ENCODE assay signal across 8 cellular contexts in genomic region chr2:70133521-70134348, GRCh38. TPM values are rescaled to one million over a fixed set of nuclear protein-coding genes. Genes with fewer than 3 reads are reported as not detected.
DNase-seq lines count a peak whose midpoint lies in the region; ATAC-seq and TF ChIP-seq lines count a peak whose summit lies in the region.

No MANE protein-coding gene starts in this region.

- WGBS in sigmoid colon, 2 donors: 53 to 87% methylated on average over 10 of the region's 10 CpGs
- 51 to 53% methylated on average over 10 of the region's 10 CpGs for WGBS in lower leg skin, 2 donors

- no peak for ATAC-seq in GM21390 (IDR thresholded peaks at IDR 0.05; ENCODE audit: unreplicated experiment)

- H3K27ac ChIP-seq in RWPE1 (peak overlapping the region; percentile 36), duodenal mucosa (ENCODE audit: low read depth, low read length) (peak overlapping the region; percentile 76), sigmoid colon (peak overlapping the region; percentile 84 to 90 (median 89))

- H3K4me3 ChIP-seq in duodenal mucosa (ENCODE audit: low read depth in 1 of 2, low read length in 2 of 2): no peak overlapping the region
- H3K4me3 ChIP-seq in sigmoid colon: peak overlapping the region in 1 of 4 donors; percentile 38
- H3K4me3 ChIP-seq in lower leg skin (ENCODE audit: low read depth, poor library complexity, severe bottlenecking): no peak overlapping the region

- POLR2A ChIA-PET in RWPE1 (lab: Yijun Ruan, JAX; ENCODE audit: low non-redundant PET): no interaction called here

- TF ChIP-seq CTCF in RWPE1 (conservative IDR thresholded peaks at IDR 0.05; ENCODE audit: low read depth) (no peak), sigmoid colon (IDR thresholded peaks at IDR 0.05) (no peak), lower leg skin (IDR thresholded peaks at IDR 0.05) (no peak)

- no peaks in the 10 kb centered on the region for H3K36me3 ChIP-seq in duodenal mucosa (ENCODE audit: control insufficient read depth in 1 of 2, insufficient read depth in 2 of 2, low read length in 2 of 2)
- no peaks in the 10 kb centered on the region for H3K36me3 ChIP-seq in sigmoid colon

- H3K27me3 ChIP-seq in duodenal mucosa (ENCODE audit: control insufficient read depth in 1 of 2, insufficient read depth in 2 of 2, low read length in 2 of 2) (no peaks in the 10 kb centered on the region), sigmoid colon (no peaks in the 10 kb centered on the region)

- no peak for TF ChIP-seq EP300 in sigmoid colon (IDR thresholded peaks at IDR 0.05)

- H3K9me3 ChIP-seq in duodenal mucosa (ENCODE audit: control insufficient read depth in 1 of 2, low read length in 2 of 2) (no peaks in the 10 kb centered on the region), sigmoid colon (no peaks in the 10 kb centered on the region)

- peaks cover 27 to 29% of the 10 kb centered on the region in 2 donors for H3K4me1 ChIP-seq in duodenal mucosa (ENCODE audit: control insufficient read depth in 1 of 2, insufficient read depth in 2 of 2, low read length in 2 of 2)
- peaks cover 0 to 42% (median 33%) of the 10 kb centered on the region in 4 donors for H3K4me1 ChIP-seq in sigmoid colon

- intact Hi-C loops in sigmoid colon (cut with DNase I) (loop anchor here (2.0 kb wide), 1 partner anchor 47 kb away; the partner anchor contains the start of gene PCBP1), lower leg skin (cut with DNase I; ENCODE audit: low total_unique reads) (loop anchor here (10.0 kb wide), 1 partner anchor 1541 kb away; no protein-coding TSS in a partner anchor)

- peak overlapping the region; percentile 67 to 84 for H3K9ac ChIP-seq in duodenal mucosa (ENCODE audit: low read depth in 1 of 2, low read length in 2 of 2)

- TF ChIP-seq POLR2A in sigmoid colon (IDR thresholded peaks at IDR 0.05): no peak
- no peak for TF ChIP-seq POLR2A in lower leg skin (IDR thresholded peaks at IDR 0.05)

- CTCF ChIA-PET in RWPE1 (lab: Yijun Ruan, JAX): interaction anchor here (0.6 kb wide), 3 partner anchors 17 to 220 kb away, joined by 3 read pairs; no protein-coding TSS in a partner anchor

- DNase-seq in NCI-H1092 (lab: John Stamatoyannopoulos, UW) (peak; percentile 42), NCI-H1092 treated with DMSO at 0.1 percent for 48 hours (lab: John Stamatoyannopoulos, UW) (no peak), RWPE1 (ENCODE audit: low spot score) (no peak), sigmoid colon (no peak), lower leg skin (ENCODE audit: low spot score in 2 of 2) (no peak), GM03348 (ENCODE audit: low spot score) (no peak)

RNA-seq across cellular contexts. Expression of gene PCBP1, which starts 46.5 kb away (rescaled TPM):
- 100 to 1,000 TPM; 178 to 186 (median 182) TPM for total RNA-seq in sigmoid colon
- 100 to 1,000 TPM; 269 to 311 (median 286) TPM for polyA plus RNA-seq in sigmoid colon
- total RNA-seq in lower leg skin: 100 to 1,000 TPM; 148 to 247 (median 186) TPM

RNA-seq across cellular contexts. Expression of gene C2orf42, which starts 57.1 kb away (rescaled TPM):
- 10 to 100 TPM in 3 of 4 donors, 1 to 10 TPM in 1; 8.8 to 24.3 (median 21.8) TPM for total RNA-seq in sigmoid colon
- 1 to 10 TPM; 5.1 to 8.5 (median 5.4) TPM for polyA plus RNA-seq in sigmoid colon
- total RNA-seq in lower leg skin: 10 to 100 TPM in 3 of 4 donors, 1 to 10 TPM in 1; 2.3 to 18.2 (median 11.8) TPM

Comparison
In these comparisons a context has a peak if more than half of its experiments do, and no peak if none do; other contexts are left out.
1. H3K27ac ChIP-seq: peak in every context shown above with its lines; median percentile 89 in sigmoid colon; 76 in duodenal mucosa; 36 in RWPE1.